16 cellular contexts compared by ENCODE assay signal in the genomic region with DNA sequence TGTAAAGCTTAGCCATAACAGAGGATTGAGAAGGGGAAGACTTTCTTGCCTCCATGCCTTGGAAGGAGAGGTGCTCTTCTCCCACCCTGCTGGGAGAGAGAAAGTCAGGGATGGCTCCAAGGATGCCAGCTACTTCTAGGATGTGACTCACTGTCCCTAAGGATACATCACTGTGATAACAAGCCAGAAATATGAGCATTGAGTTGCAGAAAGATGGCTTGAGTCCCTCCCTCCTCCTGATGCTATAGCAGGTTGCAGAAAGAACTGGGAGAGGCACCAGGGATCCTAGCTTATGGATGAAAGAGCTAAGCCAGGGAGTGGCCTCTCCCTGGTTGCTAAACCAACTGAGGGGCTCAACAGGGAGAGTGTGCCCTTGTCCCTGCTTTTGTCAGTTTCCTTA.
"Had no signal": no experiment of that assay in that cellular context is flagged by ENCODE, and none has a peak within 500 bp of the region (broad histone marks: within the 10 kb centered on the region; RNA-seq: fewer than 3 reads in every experiment).

No MANE protein-coding gene starts in this region.

- H3K27me3 ChIP-seq: neural progenitor cell, pancreas had no signal

- H3K4me2 ChIP-seq: neural progenitor cell had no signal

- H3K9ac ChIP-seq: neural progenitor cell had no signal

- H3K4me1 ChIP-seq: pancreas had no signal

- H2AFZ ChIP-seq: neural progenitor cell had no signal

- ATAC-seq: activated CD4-positive, alpha-beta T cell treated with anti-CD3 and anti-CD28 coated beads for 36 hours; activated CD8-positive, alpha-beta T cell treated with anti-CD3 and anti-CD28 coated beads, Interleukin-2, amount 10 ng/mL, durations not matched to agents 7 days and 5 days; activated naive CD8-positive, alpha-beta T cell treated with anti-CD3 and anti-CD28 coated beads, Interleukin-2, amount 50 U/mL, for 24 hours; pancreas had no signal

- H3K9me3 ChIP-seq: pancreas, thoracic aorta had no signal

- DNase-seq: activated CD4-positive, alpha-beta T cell treated with anti-CD3 and anti-CD28 coated beads for 36 hours; activated CD8-positive, alpha-beta memory T cell treated with anti-CD3 and anti-CD28 coated beads, Interleukin-2, amount 50 U/mL, for 48 hours; activated CD8-positive, alpha-beta T cell treated with anti-CD3 and anti-CD28 coated beads, Interleukin-2, amount 10 ng/mL, durations not matched to agents 7 days and 5 days; activated naive CD4-positive, alpha-beta T cell; activated naive CD8-positive, alpha-beta T cell treated with anti-CD3 and anti-CD28 coated beads, Interleukin-2, amount 50 U/mL, for 24 hours; caudate nucleus; effector CD4-positive, alpha-beta T cell; hippocampal formation; kidney glomerular epithelial cell; pancreas; stimulated activated CD4-positive, alpha-beta T cell treated with anti-CD3 and anti-CD28 coated beads, Interleukin-15, amount 100 ng/mL, for 24 hours; stimulated activated CD4-positive, alpha-beta T cell treated with anti-CD3 and anti-CD28 coated beads, Interleukin-4, amount 100 ng/mL, for 24 hours; WERI-Rb-1 had no signal

- H3K4me3 ChIP-seq: coronary artery, neural progenitor cell, pancreas, thoracic aorta had no signal

- H3K27ac ChIP-seq: coronary artery, neural progenitor cell, pancreas, thoracic aorta, WERI-Rb-1 had no signal

- H3K36me3 ChIP-seq: neural progenitor cell, pancreas, thoracic aorta, WERI-Rb-1 had no signal
